7 cellular contexts compared by ENCODE assay signal in genomic region chr6:34671801-34672656, GRCh38. TPM values are rescaled to one million over a fixed set of nuclear protein-coding genes. Genes with fewer than 3 reads are reported as not detected.
DNase-seq lines count a peak whose midpoint lies in the region; ATAC-seq, FAIRE-seq and TF ChIP-seq lines count a peak whose summit lies in the region.

No MANE protein-coding gene starts in this region.

- TF ChIP-seq RAD21 in K562 (CRISPR knock-in tag; conservative IDR thresholded peaks at IDR 0.05 in 1 of 2, IDR thresholded peaks at IDR 0.05 in 1 of 2) = peak in 1 of 2 experiments; percentile 7; a peak in 1 of 4 replicates

- peak; percentile 94 for FAIRE-seq in K562 (lab: Jason Lieb, UNC)

- no peaks in the 10 kb centered on the region for H3K9me3 Mint-ChIP-seq in T-helper 1 cell treated with Interleukin-12 subunit alpha and Interleukin-12 subunit beta and Interleukin-4 antibody, amounts not matched to agents 30 μg/mL and 1 μg/mL, for 36 hours
- H3K9me3 Mint-ChIP-seq in natural killer cell treated with Interleukin-12 subunit alpha and Interleukin-12 subunit beta and Interleukin-15 and Interleukin-18, amount 100 ng/mL, for 72 hours = no peaks in the 10 kb centered on the region

- peak overlapping the region; percentile 97 for H3K27ac Mint-ChIP-seq in T-helper 1 cell treated with Interleukin-12 subunit alpha and Interleukin-12 subunit beta and Interleukin-4 antibody, amounts not matched to agents 30 μg/mL and 1 μg/mL, for 36 hours
- peak overlapping the region; percentile 78 to 92 for H3K27ac Mint-ChIP-seq in natural killer cell treated with Interleukin-12 subunit alpha and Interleukin-12 subunit beta and Interleukin-15 and Interleukin-18, amount 100 ng/mL, for 72 hours

- peak; percentile 39; the same call in 1 of the 2 replicates for TF ChIP-seq EP300 in K562 (IDR thresholded peaks at IDR 0.05; ENCODE audit: low read length)

- POLR2A ChIA-PET in K562 (lab: Yijun Ruan, JAX) = interaction anchor here (0.6 to 3.6 kb wide), 8 partner anchors 8 to 1962 kb away, joined by 3 to 15 read pairs (median 4); partner anchors contain the start of gene BLTP3A

- H3K36me3 Mint-ChIP-seq in T-helper 1 cell treated with Interleukin-12 subunit alpha and Interleukin-12 subunit beta and Interleukin-4 antibody, amounts not matched to agents 30 μg/mL and 1 μg/mL, for 36 hours (ENCODE audit: low read depth) = peaks cover 6% of the 10 kb centered on the region
- H3K36me3 Mint-ChIP-seq in natural killer cell treated with Interleukin-12 subunit alpha and Interleukin-12 subunit beta and Interleukin-15 and Interleukin-18, amount 100 ng/mL, for 72 hours = no peaks in the 10 kb centered on the region

- peak overlapping the region in 1 of 2 experiments; percentile 61; a peak in 3 of 4 replicates for H3K9ac ChIP-seq in K562 (ENCODE audit: insufficient read depth in 1 of 2, low read depth in 2 of 2, low read length in 2 of 2)

- DNase-seq in K562 (ENCODE audit: extremely low read depth in 1 of 4, low spot score in 3 of 4) (peak; percentile 84 to 92 (median 87)), mucosa of gallbladder (ENCODE audit: low spot score) (no peak), NCI-H510A (lab: John Stamatoyannopoulos, UW) (no peak)
- DNase-seq in natural killer cell treated with Interleukin-12 subunit alpha and Interleukin-12 subunit beta and Interleukin-15 and Interleukin-18, amount 100 ng/mL, for 72 hours (ENCODE audit: low spot score) = peak; percentile 92

- H3K9me3 ChIP-seq in K562 (replicated peaks; ENCODE audit: control insufficient read depth, insufficient read depth, low read depth, low read length) = no peaks in the 10 kb centered on the region

- H2AFZ ChIP-seq in K562 (ENCODE audit: low read depth, low read length) = peak overlapping the region; percentile 27; the same call in 1 of the 2 replicates

- BruUV-seq in K562 (replicated peaks; lab: Mats Ljungman, UMichigan) = no TSS peak

- CTCF ChIA-PET in K562 (lab: Yijun Ruan, JAX; ENCODE audit: low intra/inter-chr PET ratio) = no interaction called here

- no peaks in the 10 kb centered on the region for H3K27me3 Mint-ChIP-seq in T-helper 1 cell treated with Interleukin-12 subunit alpha and Interleukin-12 subunit beta and Interleukin-4 antibody, amounts not matched to agents 30 μg/mL and 1 μg/mL, for 36 hours (ENCODE audit: low read depth)
- no peaks in the 10 kb centered on the region for H3K27me3 Mint-ChIP-seq in natural killer cell treated with Interleukin-12 subunit alpha and Interleukin-12 subunit beta and Interleukin-15 and Interleukin-18, amount 100 ng/mL, for 72 hours

- H3K4me1 Mint-ChIP-seq in T-helper 1 cell treated with Interleukin-12 subunit alpha and Interleukin-12 subunit beta and Interleukin-4 antibody, amounts not matched to agents 30 μg/mL and 1 μg/mL, for 36 hours (ENCODE audit: low read depth) = peaks cover 48% of the 10 kb centered on the region
- H3K4me1 Mint-ChIP-seq in natural killer cell treated with Interleukin-12 subunit alpha and Interleukin-12 subunit beta and Interleukin-15 and Interleukin-18, amount 100 ng/mL, for 72 hours (ENCODE audit: low read depth in 2 of 2) = peaks cover 39 to 64% of the 10 kb centered on the region in 2 donors

- peak overlapping the region; percentile 82 for H3K27ac ChIP-seq in K562 (ENCODE audit: extremely low read depth, low read depth, low read length)

- H3K4me1 ChIP-seq in K562 (replicated peaks in 1 of 2; ENCODE audit: control insufficient read depth in 2 of 2, insufficient read depth in 2 of 2, low read length in 2 of 2) = peaks cover 15 to 40% of the 10 kb centered on the region in 2 experiments

- TF ChIP-seq POLR2A in K562 (conservative IDR thresholded peaks at IDR 0.05) = no peak

- in situ Hi-C loops in K562 (cut with MboI) = no loop called here

- H3K4me3 Mint-ChIP-seq in T-helper 1 cell treated with Interleukin-12 subunit alpha and Interleukin-12 subunit beta and Interleukin-4 antibody, amounts not matched to agents 30 μg/mL and 1 μg/mL, for 36 hours = peak overlapping the region; percentile 80
- H3K4me3 Mint-ChIP-seq in natural killer cell treated with Interleukin-12 subunit alpha and Interleukin-12 subunit beta and Interleukin-15 and Interleukin-18, amount 100 ng/mL, for 72 hours = peak overlapping the region; percentile 78

- H3K4me2 ChIP-seq in K562 (ENCODE audit: insufficient read depth, low read length) = peak overlapping the region; percentile 62

- peaks cover 24% of the 10 kb centered on the region; the same call in 2 of the 3 replicates for H3K36me3 ChIP-seq in K562 (ENCODE audit: control insufficient read depth, insufficient read depth, low read length)

- peak; percentile 84 for ATAC-seq in GM19035 (IDR thresholded peaks at IDR 0.05; ENCODE audit: unreplicated experiment)
- peak; percentile 75 for ATAC-seq in HG03066 (IDR thresholded peaks at IDR 0.05; ENCODE audit: low read depth, unreplicated experiment)
- peak; percentile 98 for ATAC-seq in K562
- ATAC-seq in natural killer cell treated with Interleukin-12 subunit alpha and Interleukin-12 subunit beta and Interleukin-15 and Interleukin-18, amount 100 ng/mL, for 72 hours = peak; percentile 100

- no peak for TF ChIP-seq CTCF in K562 (IDR thresholded peaks at IDR 0.05 in 2 of 3, conservative IDR thresholded peaks at IDR 0.05 in 1 of 3; ENCODE audit: insufficient read depth in 2 of 3, low read depth in 1 of 3, low read length in 3 of 3)

- no peaks in the 10 kb centered on the region; the same call in 1 of the 2 replicates for H4K20me1 ChIP-seq in K562 (replicated peaks; ENCODE audit: control insufficient read depth, insufficient read depth, low read length)

- peaks cover 99% of the 10 kb centered on the region for H3K79me2 ChIP-seq in K562 (ENCODE audit: control insufficient read depth, insufficient read depth, low read length)

- no peak overlapping the region for H3K4me3 ChIP-seq in K562

- H3K9me1 ChIP-seq in K562 (ENCODE audit: control insufficient read depth, insufficient read depth, low read length) = no peaks in the 10 kb centered on the region

- intact Hi-C loops in K562 (cut with micrococcal nuclease) = no loop called here

- H3K27me3 ChIP-seq in K562 (ENCODE audit: control insufficient read depth in 2 of 2, insufficient read depth in 2 of 2, low read length in 2 of 2) = no peaks in the 10 kb centered on the region

- 44% methylated on average over 8 of the region's 8 CpGs for WGBS in K562 (ENCODE audit: insufficient coverage, low coverage, missing lambda C conversion rate)

TF ChIP-seq in K562, 482 proteins besides CTCF, POLR2A, EP300 and RAD21 (continues in another document):
- no peak for TF ChIP-seq U2AF1 (optimal IDR thresholded peaks at IDR 0.05; ENCODE audit: low read depth, low read length)
- TF ChIP-seq ZNF740 (CRISPR knock-in tag; IDR thresholded peaks at IDR 0.05) = peak; percentile 30; the same call in 1 of the 2 replicates
- TF ChIP-seq ZNF740 (tag; IDR thresholded peaks at IDR 0.05) = no peak
- TF ChIP-seq ZNF354B (CRISPR knock-in tag; IDR thresholded peaks at IDR 0.05) = no peak
- peak; percentile 44; the same call in 1 of the 2 replicates for TF ChIP-seq KLF1 (tag; IDR thresholded peaks at IDR 0.05)
- no peak for TF ChIP-seq ZNF165 (CRISPR knock-in tag; IDR thresholded peaks at IDR 0.05; ENCODE audit: borderline replicate concordance)
- TF ChIP-seq CCAR2 (IDR thresholded peaks at IDR 0.05; ENCODE audit: low read depth, low read length) = no peak
- TF ChIP-seq ZNF668 (CRISPR knock-in tag; IDR thresholded peaks at IDR 0.05) = no peak
- TF ChIP-seq SOX6 (IDR thresholded peaks at IDR 0.05) = peak; percentile 25; the same call in 1 of the 2 replicates
- TF ChIP-seq FOXJ2 (tag; IDR thresholded peaks at IDR 0.05) = no peak
- peak; percentile 40; the same call in 1 of the 2 replicates for TF ChIP-seq ATF7 (IDR thresholded peaks at IDR 0.05)
- no peak for TF ChIP-seq FOXJ3 (CRISPR knock-in tag; IDR thresholded peaks at IDR 0.05)
- peak in 1 of 2 experiments; percentile 29; a peak in 1 of 3 replicates for TF ChIP-seq CBX3 (IDR thresholded peaks at IDR 0.05; ENCODE audit: borderline replicate concordance in 1 of 2, low read length in 2 of 2)
- TF ChIP-seq FOSL1 (tag; conservative IDR thresholded peaks at IDR 0.05) = peak; percentile 48
- no peak for TF ChIP-seq PHF20 (IDR thresholded peaks at IDR 0.05; ENCODE audit: partially characterized antibody)
- 0 out of 4 replicates have a peak, but pooled peaks have one; percentile 22 to 25 for TF ChIP-seq FOXK2 (conservative IDR thresholded peaks at IDR 0.05 in 1 of 2, IDR thresholded peaks at IDR 0.05 in 1 of 2; ENCODE audit: low read depth in 2 of 2)
- TF ChIP-seq ZNF324 (CRISPR knock-in tag; IDR thresholded peaks at IDR 0.05) = no peak

RNA-seq across cellular contexts. Expression of gene ILRUN, which starts 24.5 kb away (rescaled TPM):
- total RNA-seq in K562 (2011; cell fraction: chromatin; rRNA removed; ENCODE audit: low replicate concordance) = 46.7 and 47.2 TPM in 2 replicates
- total RNA-seq in K562 (2011; cell fraction: nucleolus; rRNA removed) = 30.2 and 32.0 TPM in 2 replicates
- 38.8 and 48.2 TPM in 2 replicates for total RNA-seq in K562 (2011; cell fraction: nucleoplasm; rRNA removed)
- total RNA-seq in K562 (2014; rRNA removed) (35.7 and 44.7 TPM in 2 replicates), K562 (2014; rRNA removed; fragmentation: Illumina TruSeq; extraction: Trizol) (54.9 and 57.6 TPM in 2 replicates), K562 (2015; rRNA removed; fragmentation: Illumina TruSeq; extraction: Trizol) (53.4 and 55.0 TPM in 2 replicates), K562 (2021) (74.5 and 78.9 TPM in 2 replicates), mucosa of gallbladder (89.5 TPM)
- polyA plus RNA-seq in K562 (2011; rRNA removed) (62.1 and 66.1 TPM in 2 replicates), K562 (2014; fragmentation: Illumina TruSeq; extraction: Trizol) (70.0 and 74.7 TPM in 2 replicates), K562 (2014; fragmentation: Nextera tagmentation; extraction: Ambion mirVana) (10 to 100 TPM; 24.9 to 30.7 TPM), K562 (2014; rRNA removed) (42.8 and 44.2 TPM in 2 replicates)
- polyA plus RNA-seq in K562 (2011; cell fraction: cytosol; rRNA removed) = 53.1 and 62.6 TPM in 2 replicates
- polyA plus RNA-seq in K562 (2011; cell fraction: nucleus; rRNA removed) = 26.0 and 30.3 TPM in 2 replicates
- polyA plus RNA-seq in K562 (2012) = 75.6 and 76.6 TPM in 2 replicates
- polyA minus RNA-seq in K562 (2011; rRNA and poly(A)+ RNA removed) = 88.9 and 93.9 TPM in 2 replicates
- 48.1 and 57.5 TPM in 2 replicates for polyA minus RNA-seq in K562 (2011; cell fraction: cytosol; rRNA and poly(A)+ RNA removed)
- 12.9 and 20.4 TPM in 2 replicates for polyA minus RNA-seq in K562 (2011; cell fraction: nucleus; rRNA and poly(A)+ RNA removed)
- total RNA-seq in natural killer cell treated with Interleukin-12 subunit alpha and Interleukin-12 subunit beta and Interleukin-15 and Interleukin-18, amount 100 ng/mL, for 72 hours = 10 to 100 TPM; 68.1 to 70.0 TPM

Comparison
In these comparisons a context has a peak if more than half of its experiments do, and no peak if none do; other contexts are left out.
1. DNase-seq: peak in K562 (4 of 4) and natural killer cell treated with Interleukin-12 subunit alpha and Interleukin-12 subunit beta and Interleukin-15 and Interleukin-18, amount 100 ng/mL, for 72 hours (single experiment); none in mucosa of gallbladder (single experiment) and NCI-H510A (single experiment).
2. Peak in every context shown above with its lines, with median percentiles within 50 percentile points of each other: ATAC-seq.